ENCODE assay signal across 1 cellular context in the genomic region with DNA sequence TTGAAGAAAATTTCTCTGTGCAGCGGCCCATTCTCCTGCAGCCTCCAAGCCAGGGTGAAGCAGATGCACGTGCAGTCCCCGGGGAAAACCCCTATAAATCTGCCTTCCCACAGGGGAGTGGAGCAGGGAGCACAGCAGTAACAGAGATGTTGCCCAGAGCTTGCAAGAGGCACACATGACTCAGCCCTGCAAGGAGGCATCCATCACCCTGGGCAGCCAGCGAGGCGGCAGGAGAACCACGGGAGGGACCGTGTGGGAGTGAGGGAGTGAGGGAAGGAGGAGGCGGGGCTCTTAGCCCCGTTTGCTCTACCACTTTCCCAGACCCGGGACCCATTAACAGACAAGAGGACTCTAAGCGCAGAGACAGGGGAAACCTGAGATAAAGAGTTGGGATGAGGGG.
TF ChIP-seq lines count a peak whose summit lies in the region.

No MANE protein-coding gene starts in this region.

TF ChIP-seq in IMR-90, 13 proteins besides CTCF, POLR2A, EP300 and RAD21:
- TF ChIP-seq MAZ (IDR thresholded peaks at IDR 0.05; ENCODE audit: borderline replicate concordance, low read depth, low read length) (0 out of 2 replicates have a peak, but pooled peaks have one; percentile 17), CHD1 (IDR thresholded peaks at IDR 0.05; ENCODE audit: low read depth, low read length) (no peak), MXI1 (IDR thresholded peaks at IDR 0.05; ENCODE audit: borderline replicate concordance, low read depth, low read length) (no peak), FOS (IDR thresholded peaks at IDR 0.05; ENCODE audit: low read depth, low read length) (0 out of 2 replicates have a peak, but pooled peaks have one; percentile 33), SMC3 (IDR thresholded peaks at IDR 0.05; ENCODE audit: low read depth, low read length) (no peak), NFE2L2 (IDR thresholded peaks at IDR 0.05; ENCODE audit: low read depth, low read length) (peak; percentile 13; the same call in 1 of the 2 replicates), BHLHE40 (IDR thresholded peaks at IDR 0.05; ENCODE audit: low read depth, low read length) (peak; percentile 84), CEBPB (IDR thresholded peaks at IDR 0.05; ENCODE audit: low read depth, low read length) (peak; percentile 73), RFX5 (IDR thresholded peaks at IDR 0.05; ENCODE audit: low read depth, low read length) (no peak), MAFK (IDR thresholded peaks at IDR 0.05; ENCODE audit: low read depth, low read length) (no peak), RCOR1 (IDR thresholded peaks at IDR 0.05; ENCODE audit: insufficient replicate concordance, low read length) (no peak)
- TF ChIP-seq, protein P1, sequence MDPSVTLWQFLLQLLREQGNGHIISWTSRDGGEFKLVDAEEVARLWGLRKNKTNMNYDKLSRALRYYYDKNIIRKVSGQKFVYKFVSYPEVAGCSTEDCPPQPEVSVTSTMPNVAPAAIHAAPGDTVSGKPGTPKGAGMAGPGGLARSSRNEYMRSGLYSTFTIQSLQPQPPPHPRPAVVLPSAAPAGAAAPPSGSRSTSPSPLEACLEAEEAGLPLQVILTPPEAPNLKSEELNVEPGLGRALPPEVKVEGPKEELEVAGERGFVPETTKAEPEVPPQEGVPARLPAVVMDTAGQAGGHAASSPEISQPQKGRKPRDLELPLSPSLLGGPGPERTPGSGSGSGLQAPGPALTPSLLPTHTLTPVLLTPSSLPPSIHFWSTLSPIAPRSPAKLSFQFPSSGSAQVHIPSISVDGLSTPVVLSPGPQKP (IDR thresholded peaks at IDR 0.05; ENCODE audit: borderline replicate concordance, low read depth, low read length) = no peak
- TF ChIP-seq, protein P2, sequence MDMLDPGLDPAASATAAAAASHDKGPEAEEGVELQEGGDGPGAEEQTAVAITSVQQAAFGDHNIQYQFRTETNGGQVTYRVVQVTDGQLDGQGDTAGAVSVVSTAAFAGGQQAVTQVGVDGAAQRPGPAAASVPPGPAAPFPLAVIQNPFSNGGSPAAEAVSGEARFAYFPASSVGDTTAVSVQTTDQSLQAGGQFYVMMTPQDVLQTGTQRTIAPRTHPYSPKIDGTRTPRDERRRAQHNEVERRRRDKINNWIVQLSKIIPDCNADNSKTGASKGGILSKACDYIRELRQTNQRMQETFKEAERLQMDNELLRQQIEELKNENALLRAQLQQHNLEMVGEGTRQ (IDR thresholded peaks at IDR 0.05; ENCODE audit: low read depth, low read length) = peak; percentile 46; the same call in 1 of the 2 replicates
